In genomic region chr2:236012155-236012554, GRCh38 we compare ENCODE assay signal across 1 cellular context.
TF ChIP-seq lines count a peak whose summit lies in the region.

No MANE protein-coding gene starts in this region.

TF ChIP-seq in H1, 55 proteins besides CTCF, POLR2A, EP300 and RAD21 (continued from another document):
- TF ChIP-seq, protein P1, sequence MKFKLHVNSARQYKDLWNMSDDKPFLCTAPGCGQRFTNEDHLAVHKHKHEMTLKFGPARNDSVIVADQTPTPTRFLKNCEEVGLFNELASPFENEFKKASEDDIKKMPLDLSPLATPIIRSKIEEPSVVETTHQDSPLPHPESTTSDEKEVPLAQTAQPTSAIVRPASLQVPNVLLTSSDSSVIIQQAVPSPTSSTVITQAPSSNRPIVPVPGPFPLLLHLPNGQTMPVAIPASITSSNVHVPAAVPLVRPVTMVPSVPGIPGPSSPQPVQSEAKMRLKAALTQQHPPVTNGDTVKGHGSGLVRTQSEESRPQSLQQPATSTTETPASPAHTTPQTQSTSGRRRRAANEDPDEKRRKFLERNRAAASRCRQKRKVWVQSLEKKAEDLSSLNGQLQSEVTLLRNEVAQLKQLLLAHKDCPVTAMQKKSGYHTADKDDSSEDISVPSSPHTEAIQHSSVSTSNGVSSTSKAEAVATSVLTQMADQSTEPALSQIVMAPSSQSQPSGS (IDR thresholded peaks at IDR 0.05; ENCODE audit: low read length): no peak
TF ChIP-seq in H1: peak in this region for 1.
